17 cellular contexts compared by ENCODE assay signal in the genomic region with DNA sequence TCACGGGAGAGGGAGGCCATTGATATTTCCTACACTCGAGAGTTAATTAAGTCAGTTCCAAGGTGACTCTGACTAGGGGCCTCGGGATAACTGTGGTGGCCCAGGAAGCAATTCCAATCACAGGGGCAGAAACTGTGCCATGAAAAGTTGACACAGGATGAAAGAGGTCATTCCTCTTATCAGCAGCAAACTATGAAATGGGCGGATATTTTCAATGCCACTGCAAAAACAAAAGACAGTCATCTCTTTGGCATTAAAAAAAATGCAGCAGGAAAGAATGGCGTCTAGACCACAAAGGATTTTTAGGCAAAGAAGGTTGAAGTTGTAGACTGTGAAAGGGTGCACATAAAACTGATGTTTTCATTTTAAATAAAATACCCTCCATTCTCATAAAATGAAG. TPM values are rescaled to one million over a fixed set of nuclear protein-coding genes. Genes with fewer than 3 reads are reported as not detected.
DNase-seq lines count a peak whose midpoint lies in the region; ATAC-seq and TF ChIP-seq lines count a peak whose summit lies in the region.
"Had no signal": no experiment of that assay in that cellular context is flagged by ENCODE, and none has a peak within 500 bp of the region (broad histone marks: within the 10 kb centered on the region; RNA-seq: fewer than 3 reads in every experiment).

No MANE protein-coding gene starts in this region.

- intact Hi-C loops in Panc1 (cut with micrococcal nuclease; ENCODE audit: unreplicated experiment), result loop anchor here (5.0 kb wide), 1 partner anchor 218 kb away; no protein-coding TSS in a partner anchor

- DNase-seq in GM23338 (ENCODE audit: low spot score), result no peak
- DNase-seq in Panc1 (ENCODE audit: low read depth, low spot score), result no peak
- DNase-seq in fibroblast of the aortic adventitia (ENCODE audit: low read depth), result peak; percentile 34
- no peak for DNase-seq in smooth muscle cell (lab: John Stamatoyannopoulos, UW; ENCODE audit: unreplicated experiment)
- DNase-seq in T-helper 1 cell, result no peak
- no peak for DNase-seq in pons (ENCODE audit: low spot score)
- DNase-seq in DMS153 treated with DMSO at 0.1 percent for 48 hours (lab: John Stamatoyannopoulos, UW; ENCODE audit: unreplicated experiment), result no peak
- DNase-seq: activated CD4-positive, alpha-beta T cell treated with anti-CD3 and anti-CD28 coated beads, Interleukin-2, amount 10 ng/mL, durations not matched to agents 7 days and 5 days; activated naive CD4-positive, alpha-beta T cell treated with anti-CD3 and anti-CD28 coated beads for 36 hours; activated T-cell treated with anti-CD3 and anti-CD28 coated beads for 4 hours; MG63; NCI-H187; NCI-H510A; Peyer's patch; psoas muscle had no signal

- peaks cover 26% of the 10 kb centered on the region for H3K4me1 Mint-ChIP-seq in GM23338

- CTCF ChIA-PET in Panc1 (lab: Charles Lee), result no interaction called here

- H3K27ac ChIP-seq in GM23338 (ENCODE audit: low read depth) (no peak overlapping the region), Panc1 (ENCODE audit: low read length) (peak overlapping the region; percentile 98), smooth muscle cell (ENCODE audit: low read depth) (no peak overlapping the region)
- H3K27ac ChIP-seq: breast epithelium, gastroesophageal sphincter, Peyer's patch, psoas muscle had no signal

- H3K9me3 Mint-ChIP-seq in GM23338, result no peaks in the 10 kb centered on the region
- H3K9me3 Mint-ChIP-seq: activated CD4-positive, alpha-beta T cell treated with anti-CD3 and anti-CD28 coated beads, Interleukin-2, amount 10 ng/mL, durations not matched to agents 7 days and 5 days; activated naive CD4-positive, alpha-beta T cell treated with anti-CD3 and anti-CD28 coated beads for 36 hours had no signal

- no TSS peak for BruUV-seq in Panc1 (replicated peaks; lab: Mats Ljungman, UMichigan)

- H3K4me3 Mint-ChIP-seq in GM23338, result peak overlapping the region; percentile 71; the same call in 2 of the 3 replicates

- peak overlapping the region; percentile 81 for H3K4me2 ChIP-seq in GM23338
- peak overlapping the region; percentile 93 for H3K4me2 ChIP-seq in smooth muscle cell

- H3K36me3 ChIP-seq in GM23338 (ENCODE audit: insufficient read depth) (no peaks in the 10 kb centered on the region), Panc1 (ENCODE audit: control insufficient read depth, insufficient read depth, low read length) (no peaks in the 10 kb centered on the region), smooth muscle cell (ENCODE audit: low read depth) (no peaks in the 10 kb centered on the region)
- H3K36me3 ChIP-seq: breast epithelium, gastroesophageal sphincter, MG63, Peyer's patch had no signal

- 0 out of 2 replicates have a peak, but pooled peaks cover 5% of the 10 kb centered on the region for H3F3A ChIP-seq in GM23338 (replicated peaks; ENCODE audit: low read depth)
- no peaks in the 10 kb centered on the region for H3F3A ChIP-seq in smooth muscle cell (ENCODE audit: low read depth)

- POLR2A ChIA-PET in Panc1 (lab: Charles Lee), result no interaction called here

- H3K9me3 ChIP-seq in Panc1 (ENCODE audit: control insufficient read depth, insufficient read depth, low read depth, low read length) (no peaks in the 10 kb centered on the region), smooth muscle cell (replicated peaks; ENCODE audit: low read depth) (no peaks in the 10 kb centered on the region)
- H3K9me3 ChIP-seq: breast epithelium, gastroesophageal sphincter, MG63, Peyer's patch, psoas muscle had no signal

- peaks cover 13% of the 10 kb centered on the region for H3K27me3 Mint-ChIP-seq in GM23338 (ENCODE audit: insufficient read depth, low read depth, poor library complexity)

- in situ Hi-C loops in Panc1 (cut with HindIII; ENCODE audit: low pct_unique_long_range_greater_than_20kb, low sequenced_read_pairs), result no loop called here

- TF ChIP-seq CTCF in GM23338 (conservative IDR thresholded peaks at IDR 0.05; ENCODE audit: low read depth in 2 of 2), result no peak
- TF ChIP-seq CTCF in Panc1 (IDR thresholded peaks at IDR 0.05), result no peak
- no peak for TF ChIP-seq CTCF in fibroblast of the aortic adventitia (IDR thresholded peaks at IDR 0.05; ENCODE audit: insufficient read depth, low read length)
- TF ChIP-seq CTCF in smooth muscle cell (IDR thresholded peaks at IDR 0.05; ENCODE audit: borderline replicate concordance, insufficient read depth, poor library complexity, severe bottlenecking), result no peak

- H2AFZ ChIP-seq in GM23338, result no peak overlapping the region
- H2AFZ ChIP-seq in smooth muscle cell (ENCODE audit: low read depth), result no peak overlapping the region

- ATAC-seq in GM23338 (no peak), Panc1 (peak; percentile 35)
- ATAC-seq: psoas muscle had no signal

- no peaks in the 10 kb centered on the region for H3K9me2 ChIP-seq in GM23338 (ENCODE audit: insufficient read depth)

- H3K27ac Mint-ChIP-seq in GM23338, result no peak overlapping the region
- H3K27ac Mint-ChIP-seq: activated CD4-positive, alpha-beta T cell treated with anti-CD3 and anti-CD28 coated beads, Interleukin-2, amount 10 ng/mL, durations not matched to agents 7 days and 5 days; activated naive CD4-positive, alpha-beta T cell treated with anti-CD3 and anti-CD28 coated beads for 36 hours had no signal

- H3K4me1 ChIP-seq in GM23338 (ENCODE audit: insufficient read depth) (peaks cover 9% of the 10 kb centered on the region), Panc1 (ENCODE audit: control insufficient read depth, insufficient read depth, low read length) (peaks cover 61% of the 10 kb centered on the region), smooth muscle cell (ENCODE audit: low read depth) (peaks cover 8% of the 10 kb centered on the region)
- H3K4me1 ChIP-seq: breast epithelium had no signal

- H3K4me3 ChIP-seq in GM23338, result peak overlapping the region; percentile 57; the same call in 1 of the 2 replicates
- H3K4me3 ChIP-seq in Panc1 (ENCODE audit: low read depth in 2 of 2, low read length in 2 of 2), result peak overlapping the region; percentile 39 to 57
- H3K4me3 ChIP-seq in fibroblast of the aortic adventitia (ENCODE audit: low read depth, low read length), result no peak overlapping the region
- no peak overlapping the region for H3K4me3 ChIP-seq in smooth muscle cell
- H3K4me3 ChIP-seq: MG63 had no signal

- H3K9ac ChIP-seq in smooth muscle cell (ENCODE audit: low read depth), result no peak overlapping the region

- H3K79me2 ChIP-seq in GM23338 (replicated peaks; ENCODE audit: insufficient read depth), result no peaks in the 10 kb centered on the region
- H3K79me2 ChIP-seq in smooth muscle cell (ENCODE audit: low read depth), result no peaks in the 10 kb centered on the region

- H3K27me3 ChIP-seq in GM23338 (ENCODE audit: insufficient read depth) (peaks cover 11% of the 10 kb centered on the region; the same call in 1 of the 2 replicates), Panc1 (ENCODE audit: control insufficient read depth, insufficient read depth, low read length) (no peaks in the 10 kb centered on the region), smooth muscle cell (ENCODE audit: low read depth) (no peaks in the 10 kb centered on the region)
- H3K27me3 ChIP-seq: MG63, Peyer's patch had no signal

- H4K20me1 ChIP-seq in GM23338 (replicated peaks; ENCODE audit: insufficient read depth) (no peaks in the 10 kb centered on the region), smooth muscle cell (ENCODE audit: low read depth) (no peaks in the 10 kb centered on the region)

- H3K36me3 Mint-ChIP-seq in GM23338 (ENCODE audit: low read depth), result no peaks in the 10 kb centered on the region

- WGBS in smooth muscle cell (ENCODE audit: low lambda C conversion rate), result 66% methylated on average over 5 of the region's 5 CpGs

TF ChIP-seq in GM23338, 12 proteins besides CTCF, POLR2A, EP300 and RAD21:
- TF ChIP-seq, protein P1, sequence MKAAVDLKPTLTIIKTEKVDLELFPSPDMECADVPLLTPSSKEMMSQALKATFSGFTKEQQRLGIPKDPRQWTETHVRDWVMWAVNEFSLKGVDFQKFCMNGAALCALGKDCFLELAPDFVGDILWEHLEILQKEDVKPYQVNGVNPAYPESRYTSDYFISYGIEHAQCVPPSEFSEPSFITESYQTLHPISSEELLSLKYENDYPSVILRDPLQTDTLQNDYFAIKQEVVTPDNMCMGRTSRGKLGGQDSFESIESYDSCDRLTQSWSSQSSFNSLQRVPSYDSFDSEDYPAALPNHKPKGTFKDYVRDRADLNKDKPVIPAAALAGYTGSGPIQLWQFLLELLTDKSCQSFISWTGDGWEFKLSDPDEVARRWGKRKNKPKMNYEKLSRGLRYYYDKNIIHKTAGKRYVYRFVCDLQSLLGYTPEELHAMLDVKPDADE (IDR thresholded peaks at IDR 0.05), result no peak
- TF ChIP-seq ZNF331 (CRISPR knock-in tag; IDR thresholded peaks at IDR 0.05; ENCODE audit: low read depth) (no peak), JUNB (IDR thresholded peaks at IDR 0.05; ENCODE audit: unreplicated experiment) (no peak)
TF ChIP-seq in GM23338: peak in this region for 0.

RNA-seq across cellular contexts. Expression of a gene that starts 50.0 kb away (rescaled TPM):
- total RNA-seq in GM23338 (2014; rRNA removed; shearing (Covaris generic)), result 286 and 294 TPM in 2 replicates
- polyA plus RNA-seq in GM23338 (2016; fragmentation: Nextera tagmentation; extraction: Ambion mirVana) (288 and 316 TPM in 2 replicates), smooth muscle cell (96.7 and 127 TPM in 2 replicates)
- total RNA-seq in Panc1 (2021; ENCODE audit: unreplicated experiment) (171 TPM), fibroblast of the aortic adventitia (ENCODE audit: low replicate concordance) (68.4 and 106 TPM in 2 replicates), smooth muscle cell (143 and 165 TPM in 2 replicates)
- polyA plus RNA-seq in Panc1 (2012; ENCODE audit: insufficient read length), result 131 TPM

Comparison
In these comparisons a context has a peak if more than half of its experiments do, and no peak if none do; other contexts are left out.
1. H3K4me3 ChIP-seq: peak in GM23338 (single experiment) and Panc1 (2 of 2); none in fibroblast of the aortic adventitia (single experiment) and smooth muscle cell (single experiment).